8 cellular contexts compared by ENCODE assay signal in genomic region chr7:56810466-56810865, GRCh38.
"Had no signal": no experiment of that assay in that cellular context is flagged by ENCODE, and none has a peak within 500 bp of the region (broad histone marks: within the 10 kb centered on the region; RNA-seq: fewer than 3 reads in every experiment).

No MANE protein-coding gene starts in this region.

- H3K27me3 Mint-ChIP-seq: IgD-negative memory B cell had no signal

- ATAC-seq: HepG2 had no signal

- DNase-seq: GM23248, GOT3, H9, HCEC 1CT, KBM-7 had no signal

- H3K4me3 Mint-ChIP-seq: H9, IgD-negative memory B cell had no signal

- H3K4me3 ChIP-seq: GM23248 had no signal

- H3K27ac Mint-ChIP-seq: IgD-negative memory B cell had no signal

- H3K9me3 Mint-ChIP-seq: IgD-negative memory B cell had no signal

- H3K4me1 Mint-ChIP-seq: H9, IgD-negative memory B cell had no signal

- H3K27ac ChIP-seq: GM23248, HL-60 had no signal
